In genomic region chr17:27544350-27545131, GRCh38 we compare ENCODE assay signal across 1 cellular context.
TF ChIP-seq lines count a peak whose summit lies in the region.

No MANE protein-coding gene starts in this region.

TF ChIP-seq in GM12878, 131 proteins besides CTCF, POLR2A, EP300 and RAD21 (continued from another document and continues in another):
- TF ChIP-seq ATF2 (IDR thresholded peaks at IDR 0.05; ENCODE audit: low read length) (peak; percentile 93), TCF12 (IDR thresholded peaks at IDR 0.05; ENCODE audit: low read depth, low read length) (peak; percentile 85), NFXL1 (IDR thresholded peaks at IDR 0.05; ENCODE audit: borderline replicate concordance) (no peak), ZNF274 (IDR thresholded peaks at IDR 0.05; ENCODE audit: insufficient read depth, insufficient read length) (no peak), DPF2 (IDR thresholded peaks at IDR 0.05) (peak; percentile 94), HDGF (IDR thresholded peaks at IDR 0.05) (no peak), ZBED1 (IDR thresholded peaks at IDR 0.05; ENCODE audit: borderline replicate concordance) (peak; percentile 89), KLF5 (IDR thresholded peaks at IDR 0.05; ENCODE audit: partially characterized antibody) (peak; percentile 81), CEBPB (IDR thresholded peaks at IDR 0.05; ENCODE audit: borderline replicate concordance in 1 of 2, low read depth in 2 of 2, low read length in 2 of 2) (peak in 1 of 2 experiments; percentile 96; a peak in 2 of 4 replicates), REST (IDR thresholded peaks at IDR 0.05; ENCODE audit: low read depth, low read length) (0 out of 2 replicates have a peak, but pooled peaks have one; percentile 47), JUND (IDR thresholded peaks at IDR 0.05; ENCODE audit: low read depth, low read length) (0 out of 2 replicates have a peak, but pooled peaks have one; percentile 70), ZNF24 (IDR thresholded peaks at IDR 0.05) (no peak), CUX1 (IDR thresholded peaks at IDR 0.05; ENCODE audit: insufficient replicate concordance, low read depth, low read length) (peak; percentile 61), EED (IDR thresholded peaks at IDR 0.05; ENCODE audit: low read depth) (peak; percentile 100), PAX5 (IDR thresholded peaks at IDR 0.05; ENCODE audit: borderline replicate concordance, low read depth, low read length) (peak; percentile 86; the same call in 1 of the 2 replicates), SKIL (IDR thresholded peaks at IDR 0.05; ENCODE audit: low read depth, poor library complexity, severe bottlenecking) (peak; percentile 99), ETV6 (conservative IDR thresholded peaks at IDR 0.05 in 1 of 2, IDR thresholded peaks at IDR 0.05 in 1 of 2; ENCODE audit: borderline replicate concordance in 1 of 2, low read depth in 1 of 2) (peak in 1 of 2 experiments; percentile 79; a peak in 2 of 4 replicates), POU2F2 (IDR thresholded peaks at IDR 0.05; ENCODE audit: borderline replicate concordance, low read depth, low read length) (peak; percentile 84; the same call in 2 of the 3 replicates), MEF2B (IDR thresholded peaks at IDR 0.05; ENCODE audit: partially characterized antibody, poor library complexity, severe bottlenecking) (peak; percentile 95), SMC3 (IDR thresholded peaks at IDR 0.05; ENCODE audit: borderline replicate concordance, low read length) (peak; percentile 30; the same call in 1 of the 2 replicates), GABPA (IDR thresholded peaks at IDR 0.05; ENCODE audit: low read depth) (peak; percentile 28; the same call in 1 of the 2 replicates), SMAD1 (IDR thresholded peaks at IDR 0.05; ENCODE audit: low read depth, partially characterized antibody) (peak; percentile 18), CHD1 (IDR thresholded peaks at IDR 0.05; ENCODE audit: low read depth, low read length) (peak; percentile 85; the same call in 1 of the 2 replicates), CHD2 (IDR thresholded peaks at IDR 0.05; ENCODE audit: borderline replicate concordance, low read depth, low read length) (peak; percentile 54; the same call in 1 of the 2 replicates), BCL11A (IDR thresholded peaks at IDR 0.05; ENCODE audit: low read depth, low read length) (peak; percentile 87), TCF3 (IDR thresholded peaks at IDR 0.05; ENCODE audit: borderline replicate concordance, insufficient read depth, low read depth, low read length) (peak; percentile 80; the same call in 1 of the 2 replicates), RELB (IDR thresholded peaks at IDR 0.05; ENCODE audit: low read depth) (peak; percentile 95), YY1 (IDR thresholded peaks at IDR 0.05; ENCODE audit: low read depth, low read length) (no peak; the same call in 1 of the 2 replicates), ZNF217 (IDR thresholded peaks at IDR 0.05) (peak; percentile 83; the same call in 1 of the 2 replicates), MLLT1 (IDR thresholded peaks at IDR 0.05) (peak; percentile 99), ASH2L (IDR thresholded peaks at IDR 0.05; ENCODE audit: borderline replicate concordance, low read depth) (no peak), NR2C2 (IDR thresholded peaks at IDR 0.05; ENCODE audit: borderline replicate concordance, control insufficient read depth, insufficient read length, low read depth) (no peak), IRF5 (IDR thresholded peaks at IDR 0.05; ENCODE audit: borderline replicate concordance) (peak; percentile 64; the same call in 1 of the 2 replicates), WRNIP1 (IDR thresholded peaks at IDR 0.05; ENCODE audit: borderline replicate concordance, low read depth, low read length) (no peak; the same call in 1 of the 2 replicates), SMARCA5 (IDR thresholded peaks at IDR 0.05) (0 out of 2 replicates have a peak, but pooled peaks have one; percentile 50), MYB (IDR thresholded peaks at IDR 0.05; ENCODE audit: borderline replicate concordance, low read depth, low read length) (peak; percentile 52; the same call in 1 of the 2 replicates), RFX5 (IDR thresholded peaks at IDR 0.05; ENCODE audit: low read depth, low read length) (no peak), NR2F1 (conservative IDR thresholded peaks at IDR 0.05) (peak; percentile 95), E2F4 (IDR thresholded peaks at IDR 0.05; ENCODE audit: low read depth, low read length) (no peak), GATAD2B (conservative IDR thresholded peaks at IDR 0.05; ENCODE audit: low read depth) (peak; percentile 98), FOXM1 (IDR thresholded peaks at IDR 0.05; ENCODE audit: low read depth, low read length) (peak; percentile 97), CREB1 (IDR thresholded peaks at IDR 0.05; ENCODE audit: low read depth) (peak; percentile 80)
